In genomic region chr7:140817383-140817782, GRCh38 we compare ENCODE assay signal across 3 cellular contexts.
A peak's percentile ranks its signal among the peaks of the same experiment; 100 is the strongest.
DNase-seq lines count a peak whose midpoint lies in the region; ATAC-seq, FAIRE-seq and TF ChIP-seq lines count a peak whose summit lies in the region.
"Not testable (repeated sequence)": the region's sequence is repeated elsewhere in the genome, so short reads cannot be mapped to it uniquely, and the experiment has no call there.

No MANE protein-coding gene starts in this region.

- not testable (repeated sequence) for TF ChIP-seq CTCF in HEK293 (tag by site-specific recombination; IDR thresholded peaks at IDR 0.05); K562 (IDR thresholded peaks at IDR 0.05 in 2 of 3, conservative IDR thresholded peaks at IDR 0.05 in 1 of 3; ENCODE audit: insufficient read depth in 2 of 3, low read depth in 1 of 3, low read length in 3 of 3)

- CTCF ChIA-PET in HEK293 (lab: Yijun Ruan, JAX) = interaction anchor here (0.7 kb wide), 1 partner anchor 142 kb away, joined by 5 read pairs; no protein-coding TSS in a partner anchor
- CTCF ChIA-PET in K562 (lab: Yijun Ruan, JAX; ENCODE audit: low intra/inter-chr PET ratio) = not testable (repeated sequence)

- not testable (repeated sequence) for H3K36me3 ChIP-seq in HEK293 (ENCODE audit: control insufficient read depth in 2 of 2, insufficient read depth in 1 of 2, low read length in 2 of 2); K562 (ENCODE audit: control insufficient read depth, insufficient read depth, low read length)

- FAIRE-seq in K562 (lab: Jason Lieb, UNC) = not testable (repeated sequence)

- not testable (repeated sequence) for H3K4me3 Mint-ChIP-seq in activated T-helper 17 cell treated with anti-CD3 and anti-CD28 coated beads, Interleukin-2, amount 50 U/mL, for 72 hours

- not testable (repeated sequence) for H3K4me1 ChIP-seq in HEK293 (ENCODE audit: control insufficient read depth, insufficient read depth, low read length); K562 (replicated peaks in 1 of 2; ENCODE audit: control insufficient read depth in 2 of 2, insufficient read depth in 2 of 2, low read length in 2 of 2)

- not testable (repeated sequence) for H3K27me3 Mint-ChIP-seq in activated T-helper 17 cell treated with anti-CD3 and anti-CD28 coated beads, Interleukin-2, amount 50 U/mL, for 72 hours

- not testable (repeated sequence) for H3K9me3 ChIP-seq in HEK293 (ENCODE audit: control insufficient read depth, insufficient read depth, low read depth, low read length); K562 (replicated peaks; ENCODE audit: control insufficient read depth, insufficient read depth, low read depth, low read length)

- H2AFZ ChIP-seq in K562 (ENCODE audit: low read depth, low read length) = not testable (repeated sequence)

- H3K4me3 ChIP-seq in HEK293 (ENCODE audit: low read depth, low read length); K562: not testable (repeated sequence)

- BruUV-seq in K562 (replicated peaks; lab: Mats Ljungman, UMichigan) = not testable (repeated sequence)

- H3K27ac ChIP-seq in HEK293 (ENCODE audit: extremely low read depth, low read depth, low read length); K562 (ENCODE audit: extremely low read depth, low read depth, low read length): not testable (repeated sequence)

- not testable (repeated sequence) for DNase-seq in K562 (ENCODE audit: extremely low read depth in 1 of 4, low spot score in 3 of 4)

- not testable (repeated sequence) for H3K27me3 ChIP-seq in K562 (ENCODE audit: control insufficient read depth in 2 of 2, insufficient read depth in 2 of 2, low read length in 2 of 2)

- H3K9me3 Mint-ChIP-seq in activated T-helper 17 cell treated with anti-CD3 and anti-CD28 coated beads, Interleukin-2, amount 50 U/mL, for 72 hours = not testable (repeated sequence)

- not testable (repeated sequence) for H3K9ac ChIP-seq in K562 (ENCODE audit: insufficient read depth in 1 of 2, low read depth in 2 of 2, low read length in 2 of 2)

- peaks cover 20% of the 10 kb centered on the region for H3K36me3 Mint-ChIP-seq in activated T-helper 17 cell treated with anti-CD3 and anti-CD28 coated beads, Interleukin-2, amount 50 U/mL, for 72 hours (ENCODE audit: low read depth)

- in situ Hi-C loops in K562 (cut with MboI) = loop anchor here (25.0 kb wide), 1 partner anchor 720 kb away; no protein-coding TSS in a partner anchor

- H3K4me1 Mint-ChIP-seq in activated T-helper 17 cell treated with anti-CD3 and anti-CD28 coated beads, Interleukin-2, amount 50 U/mL, for 72 hours = not testable (repeated sequence)

- peak overlapping the region; percentile 11 for H3K27ac Mint-ChIP-seq in activated T-helper 17 cell treated with anti-CD3 and anti-CD28 coated beads, Interleukin-2, amount 50 U/mL, for 72 hours

- H3K4me2 ChIP-seq in K562 (ENCODE audit: insufficient read depth, low read length) = not testable (repeated sequence)

- not testable (repeated sequence) for H4K20me1 ChIP-seq in K562 (replicated peaks; ENCODE audit: control insufficient read depth, insufficient read depth, low read length)

- H3K79me2 ChIP-seq in K562 (ENCODE audit: control insufficient read depth, insufficient read depth, low read length) = not testable (repeated sequence)

- POLR2A ChIA-PET in HEK293 (lab: Yijun Ruan, JAX) = not testable (repeated sequence)
- POLR2A ChIA-PET in K562 (lab: Yijun Ruan, JAX) = interaction anchor here (1.0 kb wide), 1 partner anchor 27 kb away, joined by 4 read pairs; no protein-coding TSS in a partner anchor

- TF ChIP-seq RAD21 in K562 (CRISPR knock-in tag; conservative IDR thresholded peaks at IDR 0.05 in 1 of 2, IDR thresholded peaks at IDR 0.05 in 1 of 2) = not testable (repeated sequence)

- intact Hi-C loops in K562 (cut with micrococcal nuclease) = loop anchor here (10.0 kb wide), 1 partner anchor 303 kb away; no protein-coding TSS in a partner anchor

- not testable (repeated sequence) for ATAC-seq in activated T-helper 17 cell treated with anti-CD3 and anti-CD28 coated beads, Interleukin-2, amount 50 U/mL, for 72 hours (replicated peaks); K562

- TF ChIP-seq POLR2A in K562 (conservative IDR thresholded peaks at IDR 0.05) = not testable (repeated sequence)

- TF ChIP-seq EP300 in K562 (IDR thresholded peaks at IDR 0.05; ENCODE audit: low read length) = not testable (repeated sequence)

- H3K9me1 ChIP-seq in K562 (ENCODE audit: control insufficient read depth, insufficient read depth, low read length) = not testable (repeated sequence)

TF ChIP-seq in HEK293, 187 proteins besides CTCF, POLR2A, EP300 and RAD21:
- peak; percentile 78 for TF ChIP-seq SETDB1 (IDR thresholded peaks at IDR 0.05; ENCODE audit: insufficient read length, low read length)
- TF ChIP-seq ZNF280D (tag by site-specific recombination; IDR thresholded peaks at IDR 0.05) = peak; percentile 80
TF ChIP-seq in HEK293: peak in this region for 2; not testable (repeated sequence) for 185.

TF ChIP-seq in K562, 482 proteins besides CTCF, POLR2A, EP300 and RAD21:
- TF ChIP-seq TRIM28 (IDR thresholded peaks at IDR 0.05) (0 out of 2 replicates have a peak, but pooled peaks have one; percentile 28), RBM25 (IDR thresholded peaks at IDR 0.05; ENCODE audit: low read depth, low read length, severe bottlenecking) (peak; percentile 62), BCOR (IDR thresholded peaks at IDR 0.05) (0 out of 2 replicates have a peak, but pooled peaks have one; percentile 8)
